1 cellular context compared by ENCODE assay signal in genomic region chr6:3324262-3324942, GRCh38.
A peak's percentile ranks its signal among the peaks of the same experiment; 100 is the strongest.
TF ChIP-seq lines count a peak whose summit lies in the region.

No MANE protein-coding gene starts in this region.

TF ChIP-seq in HEK293, 187 proteins besides CTCF, POLR2A, EP300 and RAD21 (continued from another document):
- no peak for TF ChIP-seq PRDM6 (tag by site-specific recombination; IDR thresholded peaks at IDR 0.05)
- no peak for TF ChIP-seq ZNF202 (tag by site-specific recombination; IDR thresholded peaks at IDR 0.05; ENCODE audit: borderline replicate concordance)
- peak; percentile 36; the same call in 1 of the 2 replicates for TF ChIP-seq SP7 (tag by site-specific recombination; IDR thresholded peaks at IDR 0.05)
- TF ChIP-seq HOXC10 (CRISPR knock-in tag; IDR thresholded peaks at IDR 0.05) = no peak
- no peak for TF ChIP-seq KLF10 (tag by site-specific recombination; IDR thresholded peaks at IDR 0.05)
- no peak for TF ChIP-seq ZNF211 (tag by site-specific recombination; IDR thresholded peaks at IDR 0.05; ENCODE audit: low read depth)
- TF ChIP-seq SP2 (tag by site-specific recombination; IDR thresholded peaks at IDR 0.05) = no peak
- TF ChIP-seq ZNF146 (tag by site-specific recombination; IDR thresholded peaks at IDR 0.05) = no peak
- TF ChIP-seq PBX3 (CRISPR knock-in tag; IDR thresholded peaks at IDR 0.05) = no peak
- 0 out of 2 replicates have a peak, but pooled peaks have one; percentile 37 for TF ChIP-seq PATZ1 (tag by site-specific recombination; IDR thresholded peaks at IDR 0.05)
- no peak for TF ChIP-seq ZNF350 (tag by site-specific recombination; IDR thresholded peaks at IDR 0.05)
- TF ChIP-seq ZNF560 (tag by site-specific recombination; IDR thresholded peaks at IDR 0.05; ENCODE audit: borderline replicate concordance) = no peak
- 0 out of 2 replicates have a peak, but pooled peaks have one; percentile 19 for TF ChIP-seq ZBTB20 (tag by site-specific recombination; IDR thresholded peaks at IDR 0.05)
- no peak for TF ChIP-seq KLF17 (tag by site-specific recombination; IDR thresholded peaks at IDR 0.05)
- no peak for TF ChIP-seq ZNF776 (tag by site-specific recombination; IDR thresholded peaks at IDR 0.05; ENCODE audit: borderline replicate concordance)
- TF ChIP-seq ZNF121 (tag by site-specific recombination; IDR thresholded peaks at IDR 0.05) = no peak
- no peak for TF ChIP-seq ZNF670 (tag by site-specific recombination; IDR thresholded peaks at IDR 0.05; ENCODE audit: low read depth)
- no peak for TF ChIP-seq ZNF596 (tag by site-specific recombination; IDR thresholded peaks at IDR 0.05)
- no peak for TF ChIP-seq ZNF843 (tag by site-specific recombination; IDR thresholded peaks at IDR 0.05)
- TF ChIP-seq ZNF311 (tag by site-specific recombination; IDR thresholded peaks at IDR 0.05; ENCODE audit: borderline replicate concordance) = no peak
- no peak for TF ChIP-seq ZNF510 (tag by site-specific recombination; IDR thresholded peaks at IDR 0.05; ENCODE audit: insufficient replicate concordance)
- no peak for TF ChIP-seq ZNF785 (tag by site-specific recombination; IDR thresholded peaks at IDR 0.05)
- TF ChIP-seq SCRT2 (tag by site-specific recombination; IDR thresholded peaks at IDR 0.05) = no peak
